ENCODE assay signal across 7 cellular contexts in the genomic region with DNA sequence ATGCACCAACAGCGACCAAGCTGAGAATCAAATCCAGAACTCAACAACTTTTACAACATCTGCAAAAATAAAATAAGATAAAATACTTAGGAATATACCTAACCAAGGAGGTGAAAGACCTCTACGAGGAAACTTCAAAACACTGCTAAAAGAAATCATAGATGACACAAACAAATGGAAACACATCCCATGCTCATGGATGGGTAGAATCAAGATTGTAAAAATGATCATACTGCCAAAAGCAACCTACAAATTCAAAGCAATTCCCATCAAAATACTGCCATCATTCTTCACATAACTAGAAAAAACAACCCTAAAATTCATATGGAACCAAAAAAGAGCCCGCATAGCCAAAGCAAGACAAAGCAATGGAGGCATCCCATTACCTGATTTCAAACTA. TPM values are rescaled to one million over a fixed set of nuclear protein-coding genes. Genes with fewer than 3 reads are reported as not detected.
A peak's percentile ranks its signal among the peaks of the same experiment; 100 is the strongest.
DNase-seq lines count a peak whose midpoint lies in the region; ATAC-seq and TF ChIP-seq lines count a peak whose summit lies in the region.
"Not testable (repeated sequence)": the region's sequence is repeated elsewhere in the genome, so short reads cannot be mapped to it uniquely, and the experiment has no call there.
"Had no signal": no experiment of that assay in that cellular context is flagged by ENCODE, and none has a peak within 500 bp of the region (broad histone marks: within the 10 kb centered on the region; RNA-seq: fewer than 3 reads in every experiment).

No MANE protein-coding gene starts in this region.

- H3K36me3 ChIP-seq in HEK293 (ENCODE audit: control insufficient read depth in 2 of 2, insufficient read depth in 1 of 2, low read length in 2 of 2) = not testable (repeated sequence)

- H3K36me3 Mint-ChIP-seq in CD4-positive, alpha-beta T cell (ENCODE audit: low read depth) = peaks cover 23% of the 10 kb centered on the region

- not testable (repeated sequence) for H3K9me3 ChIP-seq in CD4-positive, alpha-beta T cell (ENCODE audit: control insufficient read depth, low read length)
- H3K9me3 ChIP-seq in HEK293 (ENCODE audit: control insufficient read depth, insufficient read depth, low read depth, low read length) = peaks cover 25% of the 10 kb centered on the region

- not testable (repeated sequence) for H3K27ac ChIP-seq in CD4-positive, alpha-beta T cell (ENCODE audit: low read depth, low read length); HEK293 (ENCODE audit: extremely low read depth, low read depth, low read length)

- not testable (repeated sequence) for TF ChIP-seq CTCF in CD4-positive, alpha-beta T cell (IDR thresholded peaks at IDR 0.05); HEK293 (tag by site-specific recombination; IDR thresholded peaks at IDR 0.05)

- H3K4me1 Mint-ChIP-seq in CD4-positive, alpha-beta T cell (ENCODE audit: low read depth) = peaks cover 26% of the 10 kb centered on the region

- DNase-seq in CD4-positive, alpha-beta T cell = not testable (repeated sequence)

- H3K4me1 ChIP-seq in HEK293 (ENCODE audit: control insufficient read depth, insufficient read depth, low read length) = not testable (repeated sequence)

- CTCF ChIA-PET in CD4-positive, alpha-beta T cell (lab: Charles Lee) = interaction anchor here (1.7 kb wide), 1 partner anchor 57 kb away, joined by 3 read pairs; no protein-coding TSS in a partner anchor
- CTCF ChIA-PET in HEK293 (lab: Yijun Ruan, JAX) = interaction anchor here (0.7 kb wide), 1 partner anchor 37 kb away, joined by 3 read pairs; no protein-coding TSS in a partner anchor

- not testable (repeated sequence) for ATAC-seq in CD4-positive, alpha-beta T cell (ENCODE audit: poor library complexity)

- peaks cover 16% of the 10 kb centered on the region for H3K27me3 ChIP-seq in CD4-positive, alpha-beta T cell (ENCODE audit: control insufficient read depth, insufficient read depth, low read length)

- H3K4me3 ChIP-seq in HEK293 (ENCODE audit: low read depth, low read length) = not testable (repeated sequence)

- not testable (repeated sequence) for H3K27ac Mint-ChIP-seq in CD4-positive, alpha-beta T cell

- POLR2A ChIA-PET in CD4-positive, alpha-beta T cell (lab: Charles Lee); HEK293 (lab: Yijun Ruan, JAX): not testable (repeated sequence)

- H3K4me3 Mint-ChIP-seq in CD4-positive, alpha-beta T cell = peak overlapping the region; percentile 1

- H3K27me3 Mint-ChIP-seq in CD4-positive, alpha-beta T cell = peaks cover 41% of the 10 kb centered on the region

- intact Hi-C loops in CD4-positive, alpha-beta T cell (cut with DNase I, micrococcal nuclease) = not testable (repeated sequence)

- H3K9me3 Mint-ChIP-seq in CD4-positive, alpha-beta T cell = not testable (repeated sequence)

TF ChIP-seq in HEK293, 187 proteins besides CTCF, POLR2A, EP300 and RAD21:
- TF ChIP-seq ZNF248 (tag by site-specific recombination; IDR thresholded peaks at IDR 0.05) = peak; percentile 94; the same call in 1 of the 2 replicates

RNA-seq across cellular contexts. Expression of a gene that starts 3.3 kb away (rescaled TPM):
- total RNA-seq in CD4-positive, alpha-beta T cell = 1 to 10 TPM; 2.3 to 3.7 TPM

RNA-seq across cellular contexts. Expression of a gene that starts 21.6 kb away (rescaled TPM):
- not detected for total RNA-seq in CD4-positive, alpha-beta T cell
- total RNA-seq: A172; A673; B cell; CD4-positive, CD25-positive, alpha-beta regulatory T cell; CD8-positive, alpha-beta T cell had no signal

RNA-seq across cellular contexts. Expression of a gene that starts 43.1 kb away (rescaled TPM):
- total RNA-seq in CD4-positive, alpha-beta T cell = 10 to 100 TPM in 1 of 2 experiments, 1 to 10 TPM in 1; 9.7 to 10.4 TPM
- total RNA-seq: A673 had no signal

RNA-seq across cellular contexts. Expression of a gene that starts 59.9 kb away (rescaled TPM):
- total RNA-seq in CD4-positive, alpha-beta T cell = under 1 TPM; 0.58 to 0.64 TPM
